ENCODE assay signal across 1 cellular context in genomic region chr3:13475871-13476590, GRCh38.
TF ChIP-seq lines count a peak whose summit lies in the region.

No MANE protein-coding gene starts in this region.

TF ChIP-seq in HepG2, 621 proteins besides CTCF, POLR2A, EP300 and RAD21 (continued from another document and continues in another):
- TF ChIP-seq RERE (CRISPR knock-in tag; IDR thresholded peaks at IDR 0.05; ENCODE audit: low read depth) (peak; percentile 53; the same call in 1 of the 2 replicates), KLF6 (CRISPR knock-in tag; IDR thresholded peaks at IDR 0.05) (no peak), TGIF2 (CRISPR knock-in tag; IDR thresholded peaks at IDR 0.05) (no peak), SAP130 (CRISPR knock-in tag; IDR thresholded peaks at IDR 0.05; ENCODE audit: low read depth) (peak; percentile 86), MED8 (CRISPR knock-in tag; IDR thresholded peaks at IDR 0.05; ENCODE audit: insufficient replicate concordance) (no peak), HIVEP1 (CRISPR knock-in tag; IDR thresholded peaks at IDR 0.05) (no peak), HOXA5 (CRISPR knock-in tag; IDR thresholded peaks at IDR 0.05) (no peak), ZNF432 (CRISPR knock-in tag; IDR thresholded peaks at IDR 0.05; ENCODE audit: borderline replicate concordance) (no peak), FOXJ3 (CRISPR knock-in tag; IDR thresholded peaks at IDR 0.05; ENCODE audit: borderline replicate concordance) (peak; percentile 71), CENPBD1 (CRISPR knock-in tag; IDR thresholded peaks at IDR 0.05; ENCODE audit: borderline replicate concordance, low read depth) (no peak), NCOA2 (CRISPR knock-in tag; IDR thresholded peaks at IDR 0.05) (peak; percentile 75), ATF5 (CRISPR knock-in tag; IDR thresholded peaks at IDR 0.05; ENCODE audit: low read depth) (no peak), ZNF703 (CRISPR knock-in tag; IDR thresholded peaks at IDR 0.05; ENCODE audit: borderline replicate concordance) (no peak), IRF1 (CRISPR knock-in tag; IDR thresholded peaks at IDR 0.05; ENCODE audit: low read depth) (no peak), DRAP1 (CRISPR knock-in tag; IDR thresholded peaks at IDR 0.05) (peak; percentile 82), ESRRA (CRISPR knock-in tag; IDR thresholded peaks at IDR 0.05; ENCODE audit: low read depth) (no peak), STAT5B (CRISPR knock-in tag; IDR thresholded peaks at IDR 0.05) (no peak), MYC (CRISPR knock-in tag; IDR thresholded peaks at IDR 0.05; ENCODE audit: borderline replicate concordance) (no peak; the same call in 1 of the 2 replicates), ZZZ3 (CRISPR knock-in tag; IDR thresholded peaks at IDR 0.05; ENCODE audit: borderline replicate concordance) (no peak), USF2 (IDR thresholded peaks at IDR 0.05; ENCODE audit: low read depth, low read length) (no peak), USF2 (CRISPR knock-in tag; IDR thresholded peaks at IDR 0.05; ENCODE audit: borderline replicate concordance) (no peak), ZXDC (CRISPR knock-in tag; IDR thresholded peaks at IDR 0.05) (no peak), PAWR (CRISPR knock-in tag; IDR thresholded peaks at IDR 0.05; ENCODE audit: borderline replicate concordance) (no peak), ZSCAN21 (CRISPR knock-in tag; IDR thresholded peaks at IDR 0.05; ENCODE audit: borderline replicate concordance) (peak; percentile 87; the same call in 1 of the 2 replicates), SMARCC2 (IDR thresholded peaks at IDR 0.05) (no peak), BCLAF1 (IDR thresholded peaks at IDR 0.05) (no peak), ZNF512B (CRISPR knock-in tag; IDR thresholded peaks at IDR 0.05; ENCODE audit: borderline replicate concordance) (no peak), ZNF609 (CRISPR knock-in tag; IDR thresholded peaks at IDR 0.05; ENCODE audit: borderline replicate concordance) (peak; percentile 83; the same call in 1 of the 2 replicates), CBX1 (IDR thresholded peaks at IDR 0.05; ENCODE audit: low read depth) (peak; percentile 22)
